ENCODE assay signal across 8 cellular contexts in genomic region chr5:32444946-32445758, GRCh38. TPM values are rescaled to one million over a fixed set of nuclear protein-coding genes. Genes with fewer than 3 reads are reported as not detected.
A peak's percentile ranks its signal among the peaks of the same experiment; 100 is the strongest.
DNase-seq lines count a peak whose midpoint lies in the region; ATAC-seq lines count a peak whose summit lies in the region.

No MANE protein-coding gene starts in this region.

- H3K9me3 ChIP-seq in iPS-20b (ENCODE audit: insufficient read depth, low read depth, low read length): no peaks in the 10 kb centered on the region

- peaks cover 11% of the 10 kb centered on the region for H3K27me3 Mint-ChIP-seq in activated CD4-positive, alpha-beta T cell treated with anti-CD3 and anti-CD28 coated beads, Interleukin-2, amount 10 ng/mL, durations not matched to agents 24 days and 14 days
- no peaks in the 10 kb centered on the region for H3K27me3 Mint-ChIP-seq in activated T-cell treated with anti-CD3 and anti-CD28 coated beads, Interleukin-2, amount 50 U/mL, for 4 hours (ENCODE audit: low read depth)

- H3K27me3 ChIP-seq in iPS-20b (ENCODE audit: insufficient read depth, low read length): peaks cover 20% of the 10 kb centered on the region

- H3K9ac ChIP-seq in iPS-20b (ENCODE audit: low read depth, low read length): peak overlapping the region; percentile 85; the same call in 1 of the 2 replicates

- H3K9me3 Mint-ChIP-seq in activated CD4-positive, alpha-beta T cell treated with anti-CD3 and anti-CD28 coated beads, Interleukin-2, amount 10 ng/mL, durations not matched to agents 24 days and 14 days: no peaks in the 10 kb centered on the region
- no peaks in the 10 kb centered on the region for H3K9me3 Mint-ChIP-seq in activated T-cell treated with anti-CD3 and anti-CD28 coated beads, Interleukin-2, amount 50 U/mL, for 4 hours

- H3K36me3 ChIP-seq in iPS-20b (ENCODE audit: insufficient read depth, low read depth, low read length): no peaks in the 10 kb centered on the region

- H3K4me1 ChIP-seq in iPS-20b (ENCODE audit: insufficient read depth, low read length): peaks cover 13% of the 10 kb centered on the region; the same call in 1 of the 2 replicates

- H3K4me3 Mint-ChIP-seq in activated CD4-positive, alpha-beta T cell treated with anti-CD3 and anti-CD28 coated beads, Interleukin-2, amount 10 ng/mL, durations not matched to agents 24 days and 14 days: peak overlapping the region; percentile 87
- peak overlapping the region; percentile 89 for H3K4me3 Mint-ChIP-seq in activated T-cell treated with anti-CD3 and anti-CD28 coated beads, Interleukin-2, amount 50 U/mL, for 4 hours

- H3K4me3 ChIP-seq in iPS-20b (ENCODE audit: low read length): peak overlapping the region; percentile 82

- no peak for DNase-seq in activated CD4-positive, alpha-beta T cell treated with anti-CD3 and anti-CD28 coated beads, Interleukin-2, amount 10 ng/mL, durations not matched to agents 24 days and 14 days
- DNase-seq in activated CD4-positive, alpha-beta T cell treated with anti-CD3 and anti-CD28 coated beads for 48 hours: no peak
- DNase-seq in activated T-cell treated with anti-CD3 and anti-CD28 coated beads, Interleukin-2, amount 50 U/mL, for 4 hours: no peak
- DNase-seq in substantia nigra (lab: John Stamatoyannopoulos, UW) (peak in 2 of 49 donors; percentile 2 to 13), activated gamma-delta T cell treated with Interleukin-2 at 50 U/mL for 16 hours (no peak)
- no peak for DNase-seq in activated CD4-positive, alpha-beta T cell treated with anti-CD3 and anti-CD28 coated beads for 4 hours

- peak overlapping the region; percentile 92 for H3K27ac Mint-ChIP-seq in activated CD4-positive, alpha-beta T cell treated with anti-CD3 and anti-CD28 coated beads, Interleukin-2, amount 10 ng/mL, durations not matched to agents 24 days and 14 days

- intact Hi-C loops in activated CD4-positive, alpha-beta T cell treated with anti-CD3 and anti-CD28 coated beads, Interleukin-2, amount 10 ng/mL, durations not matched to agents 24 days and 14 days (cut with micrococcal nuclease): loop anchor here (1.0 to 5.0 kb wide), 6 partner anchors 58 to 997 kb away; partner anchors contain the start of genes C5orf22, DROSHA, GOLPH3 and SUB1

- peaks cover 27% of the 10 kb centered on the region for H3K4me1 Mint-ChIP-seq in activated CD4-positive, alpha-beta T cell treated with anti-CD3 and anti-CD28 coated beads, Interleukin-2, amount 10 ng/mL, durations not matched to agents 24 days and 14 days
- peaks cover 39% of the 10 kb centered on the region for H3K4me1 Mint-ChIP-seq in activated T-cell treated with anti-CD3 and anti-CD28 coated beads, Interleukin-2, amount 50 U/mL, for 4 hours (ENCODE audit: low read depth)

- no peak for ATAC-seq in activated T-cell treated with anti-CD3 and anti-CD28 coated beads, Interleukin-2, amount 50 U/mL, for 4 hours
- no peak for ATAC-seq in HG03571 (IDR thresholded peaks at IDR 0.05; ENCODE audit: unreplicated experiment)

- H3K36me3 Mint-ChIP-seq in activated CD4-positive, alpha-beta T cell treated with anti-CD3 and anti-CD28 coated beads, Interleukin-2, amount 10 ng/mL, durations not matched to agents 24 days and 14 days (ENCODE audit: low read depth): peaks cover 15% of the 10 kb centered on the region
- peaks cover 8% of the 10 kb centered on the region for H3K36me3 Mint-ChIP-seq in activated T-cell treated with anti-CD3 and anti-CD28 coated beads, Interleukin-2, amount 50 U/mL, for 4 hours (ENCODE audit: insufficient read depth)

- H3K27ac ChIP-seq in iPS-20b (ENCODE audit: low read length) (peak overlapping the region; percentile 39), substantia nigra (ENCODE audit: low read depth, low read length, poor library complexity, severe bottlenecking) (peak overlapping the region; percentile 83)

RNA-seq across cellular contexts. Expression of gene ZFR, which starts 0.6 kb away (rescaled TPM):
- total RNA-seq in activated CD4-positive, alpha-beta T cell treated with anti-CD3 and anti-CD28 coated beads, Interleukin-2, amount 10 ng/mL, durations not matched to agents 24 days and 14 days: 68.1 and 70.4 TPM in 2 replicates
- 10 to 100 TPM; 76.9 to 83.3 (median 80.4) TPM for total RNA-seq in activated T-cell treated with anti-CD3 and anti-CD28 coated beads, Interleukin-2, amount 50 U/mL, for 4 hours
